Comparison of ENCODE assay signal across 8 cellular contexts in genomic region chr2:9608491-9608890, GRCh38. TPM values are rescaled to one million over a fixed set of nuclear protein-coding genes. Genes with fewer than 3 reads are reported as not detected.
A peak's percentile ranks its signal among the peaks of the same experiment; 100 is the strongest.
DNase-seq lines count a peak whose midpoint lies in the region; ATAC-seq, FAIRE-seq and TF ChIP-seq lines count a peak whose summit lies in the region.
"Not testable (repeated sequence)": the region's sequence is repeated elsewhere in the genome, so short reads cannot be mapped to it uniquely, and the experiment has no call there.

No MANE protein-coding gene starts in this region.

- H2AFZ ChIP-seq in HepG2 (ENCODE audit: low read length) = not testable (repeated sequence)

- FAIRE-seq in HepG2 (lab: Jason Lieb, UNC) = not testable (repeated sequence)

- H3K4me1 ChIP-seq in adrenal gland (replicated peaks in 1 of 2) = peaks cover 19 to 37% of the 10 kb centered on the region in 2 donors
- peaks cover 49% of the 10 kb centered on the region for H3K4me1 ChIP-seq in HepG2 (ENCODE audit: insufficient read depth, low read length)
- H3K4me1 ChIP-seq in psoas muscle = peaks cover 35% of the 10 kb centered on the region
- peaks cover 22 to 61% (median 29%) of the 10 kb centered on the region in 4 donors for H3K4me1 ChIP-seq in upper lobe of left lung

- peaks cover 39% of the 10 kb centered on the region for H3K36me3 Mint-ChIP-seq in T-helper 2 cell treated with Interferon-gamma antibody and Interleukin-4, amounts not matched to agents 5 μg/mL and 100 μg/mL, for 36 hours (ENCODE audit: low read depth)

- intact Hi-C loops in adrenal gland (cut with DNase I); HepG2 (cut with micrococcal nuclease; ENCODE audit: unreplicated experiment): not testable (repeated sequence)
- intact Hi-C loops in psoas muscle (cut with DNase I) = loop anchor here in 1 of 2 donors (2.0 kb wide), 1 partner anchor 22 kb away; the partner anchor contains the start of gene YWHAQ

- in situ Hi-C loops in HepG2 (cut with HindIII; ENCODE audit: extremely low pct_ligation_motif_present, low pct_unique_long_range_greater_than_20kb) = not testable (repeated sequence)

- not testable (repeated sequence) for BruUV-seq in HepG2 (replicated peaks; lab: Mats Ljungman, UMichigan)

- peak overlapping the region; percentile 2 for H3K4me3 ChIP-seq in GM12875 (ENCODE audit: low read depth, low read length)
- peak overlapping the region in 2 of 4 donors; percentile 24 to 46 for H3K4me3 ChIP-seq in adrenal gland
- not testable (repeated sequence) for H3K4me3 ChIP-seq in HepG2 (replicated peaks in 1 of 3; ENCODE audit: insufficient read depth in 1 of 3, low read depth in 2 of 3, low read length in 3 of 3)
- peak overlapping the region; percentile 42 for H3K4me3 ChIP-seq in psoas muscle
- peak overlapping the region in 3 of 4 donors; percentile 12 to 35 (median 21) for H3K4me3 ChIP-seq in upper lobe of left lung

- TF ChIP-seq EP300 in HepG2 (IDR thresholded peaks at IDR 0.05; ENCODE audit: low read depth in 2 of 2, low read length in 2 of 2); HepG2 (CRISPR knock-in tag; IDR thresholded peaks at IDR 0.05; ENCODE audit: borderline replicate concordance); upper lobe of left lung (IDR thresholded peaks at IDR 0.05): not testable (repeated sequence)

- H3K4me3 Mint-ChIP-seq in T-helper 2 cell treated with Interferon-gamma antibody and Interleukin-4, amounts not matched to agents 5 μg/mL and 100 μg/mL, for 36 hours = peak overlapping the region; percentile 78

- not testable (repeated sequence) for DNase-seq in T-helper 2 cell treated with Interferon-gamma antibody and Interleukin-4, amounts not matched to agents 5 μg/mL and 100 μg/mL, for 36 hours (ENCODE audit: low spot score); adrenal gland; epithelial cell of prostate (ENCODE audit: low read depth, low spot score); HepG2 (ENCODE audit: low spot score); psoas muscle; upper lobe of left lung

- H4K20me1 ChIP-seq in HepG2 (ENCODE audit: insufficient read depth, low read length) = peaks cover 53% of the 10 kb centered on the region

- not testable (repeated sequence) for H3K9me3 Mint-ChIP-seq in T-helper 2 cell treated with Interferon-gamma antibody and Interleukin-4, amounts not matched to agents 5 μg/mL and 100 μg/mL, for 36 hours

- H3K27ac ChIP-seq in adrenal gland (peak overlapping the region in 4 of 5 donors; percentile 42 to 87 (median 72)), epithelial cell of prostate (peak overlapping the region; percentile 40), psoas muscle (peak overlapping the region; percentile 83), upper lobe of left lung (peak overlapping the region; percentile 69 to 87 (median 78))
- not testable (repeated sequence) for H3K27ac ChIP-seq in HepG2 (ENCODE audit: extremely low read length, insufficient read depth, low read length)

- H3K9ac ChIP-seq in HepG2 (ENCODE audit: insufficient read depth, low read depth, low read length) = not testable (repeated sequence)

- H3K9me3 ChIP-seq in adrenal gland (replicated peaks in 1 of 3); HepG2 (ENCODE audit: low read length); psoas muscle; upper lobe of left lung: not testable (repeated sequence)

- not testable (repeated sequence) for TF ChIP-seq CTCF in GM12875 (IDR thresholded peaks at IDR 0.05; ENCODE audit: borderline replicate concordance, insufficient read depth, low read depth, low read length); adrenal gland (IDR thresholded peaks at IDR 0.05); HepG2 (CRISPR knock-in tag; IDR thresholded peaks at IDR 0.05); psoas muscle (IDR thresholded peaks at IDR 0.05); upper lobe of left lung (IDR thresholded peaks at IDR 0.05)

- H3K4me2 ChIP-seq in HepG2 (ENCODE audit: low read depth, low read length) = not testable (repeated sequence)

- 78 to 86% (median 80%) methylated on average over 10 of the region's 10 CpGs for WGBS in adrenal gland, 4 donors
- WGBS in HepG2 (ENCODE audit: low lambda C conversion rate) = 96% methylated on average over 10 of the region's 10 CpGs
- WGBS in psoas muscle, 3 donors = 63 to 81% (median 67%) methylated on average over 10 of the region's 10 CpGs
- WGBS in upper lobe of left lung, 2 donors = 75% methylated on average over 10 of the region's 10 CpGs

- H3K4me1 Mint-ChIP-seq in T-helper 2 cell treated with Interferon-gamma antibody and Interleukin-4, amounts not matched to agents 5 μg/mL and 100 μg/mL, for 36 hours (ENCODE audit: low read depth) = peaks cover 43% of the 10 kb centered on the region

- not testable (repeated sequence) for H3K27me3 Mint-ChIP-seq in T-helper 2 cell treated with Interferon-gamma antibody and Interleukin-4, amounts not matched to agents 5 μg/mL and 100 μg/mL, for 36 hours (ENCODE audit: low read depth)

- ATAC-seq in HG03460 (IDR thresholded peaks at IDR 0.05; ENCODE audit: unreplicated experiment) (peak; percentile 10), psoas muscle (peak in 3 of 4 donors; percentile 4 to 14 (median 5))
- not testable (repeated sequence) for ATAC-seq in HepG2; upper lobe of left lung (ENCODE audit: low FRiP score in 2 of 2)

- not testable (repeated sequence) for TF ChIP-seq POLR2A in adrenal gland (IDR thresholded peaks at IDR 0.05); HepG2 (IDR thresholded peaks at IDR 0.05; ENCODE audit: insufficient read depth in 1 of 2, low read depth in 2 of 2, low read length in 2 of 2); upper lobe of left lung (IDR thresholded peaks at IDR 0.05)

- H3K79me2 ChIP-seq in HepG2 (ENCODE audit: insufficient read depth, low read length) = peaks cover 98% of the 10 kb centered on the region

- POLR2A ChIA-PET in HepG2 (lab: Yijun Ruan, JAX) = not testable (repeated sequence)

- peak overlapping the region; percentile 92 for H3K27ac Mint-ChIP-seq in T-helper 2 cell treated with Interferon-gamma antibody and Interleukin-4, amounts not matched to agents 5 μg/mL and 100 μg/mL, for 36 hours

- CTCF ChIA-PET in HepG2 (lab: Yijun Ruan, JAX; ENCODE audit: low intra/inter-chr PET ratio, low total read pairs) = not testable (repeated sequence)

- H3K36me3 ChIP-seq in adrenal gland (replicated peaks in 1 of 2); HepG2 (replicated peaks in 1 of 2; ENCODE audit: control insufficient read depth in 1 of 2, insufficient read depth in 2 of 2, low read length in 2 of 2); psoas muscle (ENCODE audit: insufficient read depth in 1 of 2, low read depth in 1 of 2); upper lobe of left lung: not testable (repeated sequence)

- not testable (repeated sequence) for TF ChIP-seq RAD21 in HepG2 (CRISPR knock-in tag; IDR thresholded peaks at IDR 0.05)

- H3K27me3 ChIP-seq in adrenal gland; HepG2 (ENCODE audit: control insufficient read depth in 1 of 2, insufficient read depth in 2 of 2, low read length in 2 of 2); psoas muscle (ENCODE audit: insufficient read depth in 3 of 3, low read length in 2 of 3); upper lobe of left lung: not testable (repeated sequence)

RNA-seq across cellular contexts. Expression of gene YWHAQ, which starts 22.3 kb away (rescaled TPM):
- total RNA-seq in adrenal gland (100 to 1,000 TPM; 157 to 296 (median 241) TPM), HepG2 (2016; rRNA removed; fragmentation: Illumina TruSeq; extraction: Trizol) (304 and 420 TPM in 2 replicates), psoas muscle (10 to 100 TPM; 53.5 to 65.9 (median 59.1) TPM), upper lobe of left lung (100 to 1,000 TPM in 4 of 6 donors, 10 to 100 TPM in 2; 67.1 to 223 (median 176) TPM)
- polyA plus RNA-seq in adrenal gland (100 to 1,000 TPM in 1 of 3 donors, 10 to 100 TPM in 2; 74.1 to 477 (median 87.7) TPM), HepG2 (2011; rRNA removed) (117 and 160 TPM in 2 replicates), psoas muscle (10 to 100 TPM; 41.5 to 74.7 (median 57.3) TPM)
- total RNA-seq in HepG2 (2016; cell fraction: cytosol; rRNA removed; fragmentation: Illumina TruSeq; extraction: Trizol; ENCODE audit: low read depth) = 64.2 and 66.4 TPM in 2 replicates
- total RNA-seq in HepG2 (2016; cell fraction: insoluble cytoplasmic fraction; rRNA removed; fragmentation: Illumina TruSeq; extraction: Trizol) = 302 and 406 TPM in 2 replicates
- total RNA-seq in HepG2 (2016; cell fraction: membrane; rRNA removed; fragmentation: Illumina TruSeq; extraction: Trizol) = 208 and 219 TPM in 2 replicates
- total RNA-seq in HepG2 (2016; cell fraction: nucleus; rRNA removed; fragmentation: Illumina TruSeq; extraction: Trizol) = 152 and 166 TPM in 2 replicates
- 91.4 and 117 TPM in 2 replicates for polyA plus RNA-seq in HepG2 (2011; cell fraction: cytosol; rRNA removed)
- polyA plus RNA-seq in HepG2 (2011; cell fraction: nucleus; rRNA removed) = 36.4 and 39.0 TPM in 2 replicates
- polyA plus RNA-seq in HepG2 (2012) = 175 and 244 TPM in 2 replicates
- 94.8 and 102 TPM in 2 replicates for polyA plus RNA-seq in HepG2 (2016; cell fraction: cytosol; fragmentation: Illumina TruSeq; extraction: Trizol; ENCODE audit: low read depth)
- polyA plus RNA-seq in HepG2 (2016; cell fraction: insoluble cytoplasmic fraction; fragmentation: Illumina TruSeq; extraction: Trizol; ENCODE audit: low read depth) = 521 and 530 TPM in 2 replicates
- 200 and 214 TPM in 2 replicates for polyA plus RNA-seq in HepG2 (2016; cell fraction: membrane; fragmentation: Illumina TruSeq; extraction: Trizol; ENCODE audit: low read depth)
- polyA plus RNA-seq in HepG2 (2016; cell fraction: nucleus; fragmentation: Illumina TruSeq; extraction: Trizol; ENCODE audit: insufficient read depth, low read depth) = 187 and 192 TPM in 2 replicates
- 120 and 167 TPM in 2 replicates for polyA minus RNA-seq in HepG2 (2011; rRNA and poly(A)+ RNA removed; ENCODE audit: low replicate concordance)
- polyA minus RNA-seq in HepG2 (2011; cell fraction: cytosol; rRNA and poly(A)+ RNA removed) = 164 and 178 TPM in 2 replicates
- 73.9 and 82.2 TPM in 2 replicates for polyA minus RNA-seq in HepG2 (2011; cell fraction: nucleus; rRNA and poly(A)+ RNA removed)

RNA-seq across cellular contexts. Expression of gene ADAM17, which starts 52.9 kb away (rescaled TPM):
- total RNA-seq in adrenal gland = 10 to 100 TPM; 14.5 to 30.0 (median 22.3) TPM
- 10 to 100 TPM; 10.6 to 15.0 (median 12.3) TPM for polyA plus RNA-seq in adrenal gland
- 18.5 and 33.4 TPM in 2 replicates for total RNA-seq in HepG2 (2016; rRNA removed; fragmentation: Illumina TruSeq; extraction: Trizol)
- total RNA-seq in HepG2 (2016; cell fraction: cytosol; rRNA removed; fragmentation: Illumina TruSeq; extraction: Trizol; ENCODE audit: low read depth) = 10.8 TPM in 2 replicates
- 17.9 and 33.4 TPM in 2 replicates for total RNA-seq in HepG2 (2016; cell fraction: insoluble cytoplasmic fraction; rRNA removed; fragmentation: Illumina TruSeq; extraction: Trizol)
- 9.7 and 11.1 TPM in 2 replicates for total RNA-seq in HepG2 (2016; cell fraction: membrane; rRNA removed; fragmentation: Illumina TruSeq; extraction: Trizol)
- total RNA-seq in HepG2 (2016; cell fraction: nucleus; rRNA removed; fragmentation: Illumina TruSeq; extraction: Trizol) = 38.0 and 48.8 TPM in 2 replicates
- polyA plus RNA-seq in HepG2 (2011; rRNA removed) = 6.5 and 8.3 TPM in 2 replicates
- polyA plus RNA-seq in HepG2 (2011; cell fraction: cytosol; rRNA removed) = 5.1 and 5.6 TPM in 2 replicates
- 8.8 and 9.4 TPM in 2 replicates for polyA plus RNA-seq in HepG2 (2011; cell fraction: nucleus; rRNA removed)
- polyA plus RNA-seq in HepG2 (2012) = 17.9 and 24.2 TPM in 2 replicates
- 0.97 and 1.1 TPM in 2 replicates for polyA plus RNA-seq in HepG2 (2016; cell fraction: cytosol; fragmentation: Illumina TruSeq; extraction: Trizol; ENCODE audit: low read depth)
- polyA plus RNA-seq in HepG2 (2016; cell fraction: insoluble cytoplasmic fraction; fragmentation: Illumina TruSeq; extraction: Trizol; ENCODE audit: low read depth) = 9.7 and 10.5 TPM in 2 replicates
- 2.6 and 3.0 TPM in 2 replicates for polyA plus RNA-seq in HepG2 (2016; cell fraction: membrane; fragmentation: Illumina TruSeq; extraction: Trizol; ENCODE audit: low read depth)
- polyA plus RNA-seq in HepG2 (2016; cell fraction: nucleus; fragmentation: Illumina TruSeq; extraction: Trizol; ENCODE audit: insufficient read depth, low read depth) = 34.9 and 37.9 TPM in 2 replicates
- polyA minus RNA-seq in HepG2 (2011; rRNA and poly(A)+ RNA removed; ENCODE audit: low replicate concordance) = 12.1 and 17.0 TPM in 2 replicates
- 6.2 and 8.7 TPM in 2 replicates for polyA minus RNA-seq in HepG2 (2011; cell fraction: cytosol; rRNA and poly(A)+ RNA removed)
- polyA minus RNA-seq in HepG2 (2011; cell fraction: nucleus; rRNA and poly(A)+ RNA removed) = 31.7 and 39.2 TPM in 2 replicates
- 10 to 100 TPM; 12.9 to 36.3 (median 16.1) TPM for total RNA-seq in psoas muscle
- 10 to 100 TPM in 2 of 3 donors, 1 to 10 TPM in 1; 7.4 to 18.2 (median 15.4) TPM for polyA plus RNA-seq in psoas muscle
- total RNA-seq in upper lobe of left lung = 10 to 100 TPM; 59.7 to 71.0 (median 66.3) TPM
